ENCODE assay signal across 8 cellular contexts in genomic region chr9:133347985-133348762, GRCh38.
DNase-seq lines count a peak whose midpoint lies in the region; ATAC-seq lines count a peak whose summit lies in the region.

Gene MED22 (minus strand): TSS chr9:133348131. CDS start chr9:133346662, 1,469 bp downstream.
Gene RPL7A (plus strand): TSS chr9:133348218. CDS start chr9:133348244, 26 bp downstream.

- peak; percentile 82 for ATAC-seq in GM18870 (IDR thresholded peaks at IDR 0.05; ENCODE audit: unreplicated experiment)
- peak; percentile 71 for ATAC-seq in HG03280 (IDR thresholded peaks at IDR 0.05; ENCODE audit: unreplicated experiment)

- DNase-seq in ACHN = peak; percentile 94
- DNase-seq in NCI-H446 (lab: John Stamatoyannopoulos, UW) = peak; percentile 78 to 88
- peak; percentile 83 for DNase-seq in activated CD4-positive, CD25-positive, alpha-beta regulatory T cell treated with anti-CD3 and anti-CD28 coated beads, Interleukin-2, amount 50 U/mL, for 16 hours (ENCODE audit: low read depth, low spot score)
- peak; percentile 91 for DNase-seq in central memory CD4-positive, alpha-beta T cell
- DNase-seq in islet precursor cell = peak; percentile 97
- DNase-seq in stimulated activated CD4-positive, alpha-beta T cell treated with anti-CD3 and anti-CD28 coated beads, Interleukin-12 subunit alpha, Interleukin-12 subunit beta, amount 100 ng/mL, for 4 hours = peak; percentile 88

- in situ Hi-C loops in ACHN (cut with HindIII; ENCODE audit: low pct_ligation_motif_present, low pct_unique_long_range_greater_than_20kb, low sequenced_read_pairs) = no loop called here

Comparison
In these comparisons a context has a peak if more than half of its experiments do, and no peak if none do; other contexts are left out.
1. Peak in every context shown above with its lines: DNase-seq and ATAC-seq.